In genomic region chr5:33440482-33441240, GRCh38 we compare ENCODE assay signal across 1 cellular context.
A peak's percentile ranks its signal among the peaks of the same experiment; 100 is the strongest.
TF ChIP-seq lines count a peak whose summit lies in the region.

Gene TARS1 (plus strand): TSS chr5:33440965. CDS start chr5:33441087, 122 bp downstream.

TF ChIP-seq in K562, 482 proteins besides CTCF, POLR2A, EP300 and RAD21 (continued from another document and continues in another):
- TF ChIP-seq ZBTB40 (IDR thresholded peaks at IDR 0.05) (peak; percentile 61; the same call in 1 of the 2 replicates), ZBTB40 (CRISPR knock-in tag; IDR thresholded peaks at IDR 0.05) (no peak), AFF1 (IDR thresholded peaks at IDR 0.05; ENCODE audit: low read depth in 1 of 2, partially characterized antibody in 2 of 2) (peak in 1 of 2 experiments; percentile 85), RBM14 (IDR thresholded peaks at IDR 0.05; ENCODE audit: borderline replicate concordance, insufficient read depth, low read depth, low read length) (no peak), MTA2 (IDR thresholded peaks at IDR 0.05; ENCODE audit: low read depth) (no peak), FOXO4 (CRISPR knock-in tag; IDR thresholded peaks at IDR 0.05) (no peak), ZNF324 (CRISPR knock-in tag; IDR thresholded peaks at IDR 0.05) (no peak), STAG1 (CRISPR knock-in tag; IDR thresholded peaks at IDR 0.05; ENCODE audit: borderline replicate concordance) (no peak), USF1 (CRISPR knock-in tag; IDR thresholded peaks at IDR 0.05) (peak; percentile 26; the same call in 1 of the 2 replicates), HNRNPL (IDR thresholded peaks at IDR 0.05; ENCODE audit: low read depth, low read length) (no peak), ASH1L (IDR thresholded peaks at IDR 0.05; ENCODE audit: borderline replicate concordance, low read depth, partially characterized antibody) (peak; percentile 76), ZNF431 (CRISPR knock-in tag; IDR thresholded peaks at IDR 0.05) (no peak), IFI16 (CRISPR knock-in tag; IDR thresholded peaks at IDR 0.05) (no peak), CBX1 (IDR thresholded peaks at IDR 0.05; ENCODE audit: low read depth) (no peak; the same call in 1 of the 2 replicates), TEAD4 (IDR thresholded peaks at IDR 0.05; ENCODE audit: low read length) (no peak; the same call in 1 of the 2 replicates), TEAD4 (CRISPR knock-in tag; IDR thresholded peaks at IDR 0.05; ENCODE audit: borderline replicate concordance) (no peak), HOXB6 (CRISPR knock-in tag; IDR thresholded peaks at IDR 0.05; ENCODE audit: borderline replicate concordance) (no peak), ETV5 (CRISPR knock-in tag; IDR thresholded peaks at IDR 0.05; ENCODE audit: low read depth) (peak; percentile 70), NR1H2 (CRISPR knock-in tag; IDR thresholded peaks at IDR 0.05) (no peak), HNRNPLL (IDR thresholded peaks at IDR 0.05; ENCODE audit: low read depth, low read length, poor library complexity, severe bottlenecking) (peak; percentile 90), ZNF717 (CRISPR knock-in tag; IDR thresholded peaks at IDR 0.05) (no peak), ILK (tag; IDR thresholded peaks at IDR 0.05; ENCODE audit: borderline replicate concordance, low read depth) (no peak), ZNF407 (IDR thresholded peaks at IDR 0.05; ENCODE audit: low read depth) (peak; percentile 98), DMBX1 (CRISPR knock-in tag; IDR thresholded peaks at IDR 0.05; ENCODE audit: borderline replicate concordance) (no peak), PRMT5 (CRISPR knock-in tag; IDR thresholded peaks at IDR 0.05) (no peak), ZNF184 (CRISPR knock-in tag; IDR thresholded peaks at IDR 0.05) (no peak), SRSF3 (IDR thresholded peaks at IDR 0.05; ENCODE audit: insufficient read depth, low read length) (0 out of 2 replicates have a peak, but pooled peaks have one; percentile 33), PHF8 (IDR thresholded peaks at IDR 0.05; ENCODE audit: borderline replicate concordance, low read length) (peak; percentile 94), PTTG1 (tag; IDR thresholded peaks at IDR 0.05; ENCODE audit: low read depth) (no peak)
